ENCODE assay signal across 8 cellular contexts in the genomic region with DNA sequence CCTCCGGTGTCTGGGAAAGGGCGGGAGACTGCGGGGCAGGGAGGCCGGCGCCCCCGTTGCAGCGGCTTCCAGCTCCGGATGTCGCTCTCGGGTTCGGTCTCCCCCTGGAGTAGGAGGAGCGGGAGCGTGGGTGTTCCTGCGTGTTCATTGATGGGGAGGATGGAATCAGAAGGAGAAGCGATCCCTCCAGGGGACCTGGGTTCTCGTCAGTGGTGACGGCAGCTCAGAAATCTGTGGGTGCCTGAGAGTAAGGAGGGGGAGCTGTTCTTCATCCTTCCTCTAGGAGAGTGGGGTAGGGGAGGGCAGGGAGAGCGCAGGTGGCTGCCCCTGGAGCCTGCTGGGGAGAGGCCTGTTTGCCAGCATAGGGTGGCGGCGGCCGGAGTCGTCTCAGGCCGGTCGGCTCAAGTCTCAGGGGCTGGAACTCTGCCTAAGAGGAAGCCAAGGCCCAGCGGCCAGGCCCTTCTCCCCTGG. TPM values are rescaled to one million over a fixed set of nuclear protein-coding genes. Genes with fewer than 3 reads are reported as not detected.
DNase-seq lines count a peak whose midpoint lies in the region; ATAC-seq and TF ChIP-seq lines count a peak whose summit lies in the region.

No MANE protein-coding gene starts in this region.

- H2AFZ ChIP-seq in MM.1S (ENCODE audit: low read length) (peak overlapping the region; percentile 98), neuron (ENCODE audit: low read depth, low read length) (peak overlapping the region; percentile 83)

- H3K27me3 ChIP-seq in MM.1S (replicated peaks; ENCODE audit: insufficient read depth, low read length): no peaks in the 10 kb centered on the region
- H3K27me3 ChIP-seq in foreskin keratinocyte: no peaks in the 10 kb centered on the region
- peaks cover 4% of the 10 kb centered on the region for H3K27me3 ChIP-seq in neuron (ENCODE audit: insufficient read depth, low read length)
- H3K27me3 ChIP-seq in tibial artery: peaks cover 0 to 13% of the 10 kb centered on the region in 2 donors

- H3F3A ChIP-seq in MM.1S (ENCODE audit: insufficient read depth, low read length): no peaks in the 10 kb centered on the region

- H3K27ac ChIP-seq in MM.1S (ENCODE audit: low read length) (no peak overlapping the region), foreskin keratinocyte (peak overlapping the region; percentile 33), tibial artery (peak overlapping the region; percentile 83 to 86)

- H3K4me2 ChIP-seq in MM.1S (ENCODE audit: low read depth, low read length): peak overlapping the region; percentile 94

- peak overlapping the region; percentile 97 for H3K4me3 ChIP-seq in MM.1S (ENCODE audit: low read length)
- H3K4me3 ChIP-seq in neuron (ENCODE audit: low read length): peak overlapping the region; percentile 91
- peak overlapping the region; percentile 71 to 89 for H3K4me3 ChIP-seq in tibial artery

- peak overlapping the region; percentile 81 for H3K9ac ChIP-seq in MM.1S (ENCODE audit: low read length)

- TF ChIP-seq CTCF in MM.1S (IDR thresholded peaks at IDR 0.05; ENCODE audit: low read length): no peak
- no peak for TF ChIP-seq CTCF in foreskin keratinocyte (conservative IDR thresholded peaks at IDR 0.05)
- TF ChIP-seq CTCF in tibial artery (IDR thresholded peaks at IDR 0.05): no peak

- H3K4me1 ChIP-seq in MM.1S (ENCODE audit: low read length) (no peaks in the 10 kb centered on the region), foreskin keratinocyte (peaks cover 16% of the 10 kb centered on the region), neuron (ENCODE audit: insufficient read depth, low read length) (peaks cover 10% of the 10 kb centered on the region), tibial artery (peaks cover 0 to 15% (median 5%) of the 10 kb centered on the region in 4 donors)

- H3K9me3 ChIP-seq in MM.1S (replicated peaks; ENCODE audit: insufficient read depth, low read length) (no peaks in the 10 kb centered on the region), neuron (ENCODE audit: low read length) (no peaks in the 10 kb centered on the region), tibial artery (no peaks in the 10 kb centered on the region)

- H4K20me1 ChIP-seq in MM.1S (ENCODE audit: insufficient read depth, low read length): no peaks in the 10 kb centered on the region

- H3K79me2 ChIP-seq in MM.1S (ENCODE audit: low read length): 0 out of 2 replicates have a peak, but pooled peaks cover 3% of the 10 kb centered on the region

- intact Hi-C loops in tibial artery (cut with DNase I; ENCODE audit: low total_unique reads): no loop called here

- peak; percentile 38 for ATAC-seq in foreskin keratinocyte
- no peak for ATAC-seq in GM19397 (IDR thresholded peaks at IDR 0.05; ENCODE audit: unreplicated experiment)

- no peaks in the 10 kb centered on the region for H3K36me3 ChIP-seq in MM.1S (replicated peaks; ENCODE audit: insufficient read depth, low read length)
- no peaks in the 10 kb centered on the region for H3K36me3 ChIP-seq in neuron (ENCODE audit: insufficient read depth, low read length)
- H3K36me3 ChIP-seq in tibial artery: no peaks in the 10 kb centered on the region

- peak; percentile 74 for DNase-seq in GF-D8 (lab: John Stamatoyannopoulos, UW)
- DNase-seq in MM.1S: peak; percentile 42
- peak; percentile 6 for DNase-seq in activated T-helper 1 cell treated with Interleukin-2 at 50 U/mL for 16 hours (ENCODE audit: low read depth)
- peak in 1 of 2 donors; percentile 46 for DNase-seq in foreskin keratinocyte
- DNase-seq in tibial artery: peak in 1 of 2 donors; percentile 29
- no peak for DNase-seq in SHP77 treated with DMSO at 0.1 percent for 48 hours (lab: John Stamatoyannopoulos, UW)

- H3K9me2 ChIP-seq in MM.1S (replicated peaks; ENCODE audit: insufficient read depth, low read length): no peaks in the 10 kb centered on the region

RNA-seq across cellular contexts. Expression of a gene that starts 1.1 kb away (rescaled TPM):
- total RNA-seq in foreskin keratinocyte: 21.8 and 28.3 TPM in 2 replicates
- 6.0 and 6.5 TPM in 2 replicates for polyA plus RNA-seq in foreskin keratinocyte
